12 cellular contexts compared by ENCODE assay signal in the genomic region with DNA sequence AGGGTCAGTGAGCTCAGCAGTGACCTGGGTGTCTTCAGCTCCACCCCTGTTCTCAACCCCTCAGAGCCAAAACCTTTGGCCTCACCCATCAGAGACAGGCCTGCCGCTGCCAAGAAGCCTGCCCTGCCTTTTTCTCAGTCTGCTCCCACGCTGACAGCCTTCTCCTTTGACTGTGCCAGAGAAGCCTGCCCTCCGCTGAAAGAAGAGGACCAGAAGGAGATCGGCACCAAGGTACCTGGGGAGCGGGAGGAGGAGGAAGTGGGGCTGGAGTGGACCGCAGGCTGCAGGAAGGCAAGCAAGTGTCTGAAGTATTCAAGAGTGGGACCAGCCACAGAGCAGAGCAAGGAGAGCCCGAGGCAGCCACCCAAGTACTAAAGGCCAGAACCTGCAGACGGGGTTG. TPM values are rescaled to one million over a fixed set of nuclear protein-coding genes. Genes with fewer than 3 reads are reported as not detected.
DNase-seq lines count a peak whose midpoint lies in the region; ATAC-seq, FAIRE-seq and TF ChIP-seq lines count a peak whose summit lies in the region.
"Had no signal": no experiment of that assay in that cellular context is flagged by ENCODE, and none has a peak within 500 bp of the region (broad histone marks: within the 10 kb centered on the region; RNA-seq: fewer than 3 reads in every experiment).

No MANE protein-coding gene starts in this region.

- no peak overlapping the region for H3K4me2 ChIP-seq in PC-9

- DNase-seq in GM19239 (ENCODE audit: insufficient read length, low spot score) (no peak), activated B cell treated with CpG ODN at 0.5 μM for 24 hours (no peak), Right ventricle myocardium superior (peak; percentile 62), SIG-M5 (lab: John Stamatoyannopoulos, UW) (no peak), NCI-H1048 (lab: John Stamatoyannopoulos, UW) (no peak), PC-9 (no peak), HT-29 (ENCODE audit: low spot score) (no peak)
- peak; percentile 42 for DNase-seq in stimulated activated CD4-positive, alpha-beta T cell treated with anti-CD3 and anti-CD28 coated beads, Interleukin-15, amount 100 ng/mL, for 24 hours
- DNase-seq: amniotic stem cell, DMS53, islet precursor cell had no signal

- peak overlapping the region; percentile 11 for H3K4me3 Mint-ChIP-seq in activated B cell treated with CpG ODN at 0.5 μM for 24 hours

- H3K79me2 ChIP-seq in PC-9 (ENCODE audit: low read depth): no peaks in the 10 kb centered on the region

- TF ChIP-seq CTCF in activated B cell treated with CpG ODN at 0.5 μM for 24 hours (IDR thresholded peaks at IDR 0.05): no peak
- no peak for TF ChIP-seq CTCF in PC-9 (conservative IDR thresholded peaks at IDR 0.05)

- no peaks in the 10 kb centered on the region for H3K36me3 ChIP-seq in PC-9 (ENCODE audit: low read depth)

- no peaks in the 10 kb centered on the region for H3K36me3 Mint-ChIP-seq in activated B cell treated with CpG ODN at 0.5 μM for 24 hours (ENCODE audit: low read depth)

- H3F3A ChIP-seq in PC-9 (ENCODE audit: insufficient read depth, low read depth): no peaks in the 10 kb centered on the region

- no peaks in the 10 kb centered on the region for H3K4me1 ChIP-seq in PC-9 (replicated peaks; ENCODE audit: insufficient read depth)

- no peak overlapping the region for H3K27ac ChIP-seq in PC-9
- H3K27ac ChIP-seq: epithelial cell of prostate had no signal

- H3K27me3 ChIP-seq in PC-9 (ENCODE audit: insufficient read depth, low read depth): no peaks in the 10 kb centered on the region

- no peaks in the 10 kb centered on the region for H3K9me3 Mint-ChIP-seq in activated B cell treated with CpG ODN at 0.5 μM for 24 hours

- POLR2A ChIA-PET in activated B cell treated with CpG ODN at 0.5 μM for 24 hours (lab: Charles Lee): interaction anchor here (0.6 kb wide), 1 partner anchor 13 kb away, joined by 9 read pairs; no protein-coding TSS in a partner anchor
- POLR2A ChIA-PET in PC-9 (lab: Charles Lee; ENCODE audit: unreplicated experiment): no interaction called here

- intact Hi-C loops in activated B cell treated with CpG ODN at 0.5 μM for 24 hours (cut with micrococcal nuclease) (no loop called here), Right ventricle myocardium superior (cut with DNase I) (no loop called here), PC-9 (cut with micrococcal nuclease; ENCODE audit: unreplicated experiment) (no loop called here)

- H3K4me1 Mint-ChIP-seq in activated B cell treated with CpG ODN at 0.5 μM for 24 hours: peaks cover 49% of the 10 kb centered on the region

- no TSS peak for BruUV-seq in PC-9 (replicated peaks; lab: Mats Ljungman, UMichigan)

- H3K27ac Mint-ChIP-seq in activated B cell treated with CpG ODN at 0.5 μM for 24 hours: peak overlapping the region; percentile 41

- H3K4me3 ChIP-seq in PC-9: no peak overlapping the region

- FAIRE-seq in GM19239 (lab: Jason Lieb, UNC): peak; percentile 11

- no peaks in the 10 kb centered on the region for H3K9me3 ChIP-seq in PC-9 (ENCODE audit: insufficient read depth, low read depth)

- H4K20me1 ChIP-seq in PC-9 (ENCODE audit: insufficient read depth): no peaks in the 10 kb centered on the region

- H2AFZ ChIP-seq in PC-9: no peak overlapping the region

- H3K27me3 Mint-ChIP-seq in activated B cell treated with CpG ODN at 0.5 μM for 24 hours: peaks cover 4% of the 10 kb centered on the region

- ATAC-seq in activated B cell treated with CpG ODN at 0.5 μM for 24 hours (ENCODE audit: low read depth) (no peak), Right ventricle myocardium superior (ENCODE audit: poor library complexity) (peak; percentile 18)

- H3K9me2 ChIP-seq in PC-9 (ENCODE audit: insufficient read depth): no peaks in the 10 kb centered on the region

- CTCF ChIA-PET in activated B cell treated with CpG ODN at 0.5 μM for 24 hours (lab: Charles Lee) (no interaction called here), PC-9 (lab: Charles Lee) (no interaction called here)

RNA-seq across cellular contexts. Expression of a gene that starts 33.2 kb away (rescaled TPM):
- total RNA-seq in activated B cell treated with CpG ODN at 0.5 μM for 24 hours (0.22 TPM in 1 of 2 replicates, not detected in the other), Right ventricle myocardium superior (42.8 TPM), PC-9 (2021) (0.44 and 0.45 TPM in 2 replicates)
- 0.20 and 0.83 TPM in 2 replicates for total RNA-seq in HT-29 (2014; rRNA removed; shearing (Covaris generic))

RNA-seq across cellular contexts. Expression of a gene that starts 60.0 kb away (rescaled TPM):
- not detected in 2 replicates for total RNA-seq in activated B cell treated with CpG ODN at 0.5 μM for 24 hours
- 0.67 TPM for total RNA-seq in Right ventricle myocardium superior
- not detected in 2 replicates for total RNA-seq in PC-9 (2021)
- not detected in 2 replicates for total RNA-seq in HT-29 (2014; rRNA removed; shearing (Covaris generic))

Comparison
In these comparisons a context has a peak if more than half of its experiments do, and no peak if none do; other contexts are left out.
1. DNase-seq: peak in Right ventricle myocardium superior (single experiment) and stimulated activated CD4-positive, alpha-beta T cell treated with anti-CD3 and anti-CD28 coated beads, Interleukin-15, amount 100 ng/mL, for 24 hours (single experiment); none in GM19239 (single experiment), activated B cell treated with CpG ODN at 0.5 μM for 24 hours (single experiment), SIG-M5 (single experiment), NCI-H1048 (single experiment), PC-9 (0 of 2) and HT-29 (single experiment).
2. RNA of a gene that starts 33.2 kb away (total RNA-seq): 42.8 TPM in Right ventricle myocardium superior (single experiment); 0.44 to 0.45 TPM in PC-9, 0.22 TPM in activated B cell treated with CpG ODN at 0.5 μM for 24 hours and 0.20 to 0.83 TPM in HT-29; every median in the first group is over 10 times any median in the second.